Comparison of ENCODE assay signal across 8 cellular contexts in genomic region chr13:33016414-33017409, GRCh38. TPM values are rescaled to one million over a fixed set of nuclear protein-coding genes. Genes with fewer than 3 reads are reported as not detected.
DNase-seq lines count a peak whose midpoint lies in the region; ATAC-seq, FAIRE-seq and TF ChIP-seq lines count a peak whose summit lies in the region.

KL (plus strand) TSS chr13:33016423; CDS start chr13:33016441, 18 bp downstream.

- H3K4me2 ChIP-seq in neural cell (ENCODE audit: low read length) = no peak within 1 kb of the TSS

- peaks cover 5% of the 10 kb centered on the region; the same call in 1 of the 2 replicates for H3K4me1 ChIP-seq in HAP-1

- no peak for TF ChIP-seq POLR2A in GM12891 (IDR thresholded peaks at IDR 0.05; ENCODE audit: low read depth, low read length)

- TF ChIP-seq RAD21 in neural cell (conservative IDR thresholded peaks at IDR 0.05) = peak; percentile 31

- H3K27me3 ChIP-seq in HAP-1 (ENCODE audit: low read depth) (no peaks in the 10 kb centered on the region), WERI-Rb-1 (ENCODE audit: insufficient read depth, low read depth, severe bottlenecking) (peaks cover 27% of the 10 kb centered on the region), neural cell (ENCODE audit: insufficient read depth, low read depth, low read length) (peaks cover 61% of the 10 kb centered on the region)

- no peaks in the 10 kb centered on the region for H3K9me2 ChIP-seq in neural cell (ENCODE audit: insufficient read depth, low read length)

- TF ChIP-seq EP300 in neural cell (conservative IDR thresholded peaks at IDR 0.05; ENCODE audit: poor library complexity, severe bottlenecking) = no peak

- ATAC-seq in HG03097 (IDR thresholded peaks at IDR 0.05; ENCODE audit: low FRiP score, unreplicated experiment) = no peak

- no peaks in the 10 kb centered on the region for H4K20me1 ChIP-seq in neural cell (ENCODE audit: insufficient read depth)

- H3K79me2 ChIP-seq in neural cell (replicated peaks; ENCODE audit: insufficient read depth, low read length) = no peaks in the 10 kb centered on the region

- no peaks in the 10 kb centered on the region for H3F3A ChIP-seq in neural cell (ENCODE audit: insufficient read depth, low read length, poor library complexity, severe bottlenecking)

- peak; percentile 39 for DNase-seq in GM12891 (ENCODE audit: insufficient read length, low spot score)
- DNase-seq in HAP-1 (ENCODE audit: low spot score in 2 of 2) = no peak
- peak; percentile 17 for DNase-seq in WERI-Rb-1
- peak in 1 of 2 donors; percentile 15 for DNase-seq in foreskin fibroblast
- DNase-seq in NCI-H1048 (lab: John Stamatoyannopoulos, UW) = no peak
- DNase-seq in activated effector memory CD4-positive, alpha-beta T cell treated with anti-CD3 and anti-CD28 coated beads, Interleukin-2, amount 50 U/mL, for 16 hours = no peak

- H3K9me3 ChIP-seq in HAP-1 = no peaks in the 10 kb centered on the region
- no peaks in the 10 kb centered on the region for H3K9me3 ChIP-seq in WERI-Rb-1 (ENCODE audit: severe bottlenecking)
- no peaks in the 10 kb centered on the region for H3K9me3 ChIP-seq in neural cell (ENCODE audit: low read length)

- H3K36me3 ChIP-seq in HAP-1 (replicated peaks) = no peaks in the 10 kb centered on the region
- H3K36me3 ChIP-seq in WERI-Rb-1 = no peaks in the 10 kb centered on the region
- no peaks in the 10 kb centered on the region for H3K36me3 ChIP-seq in neural cell (ENCODE audit: insufficient read depth, low read length)

- H3K4me3 ChIP-seq in HAP-1 = peak within 1 kb of the TSS; percentile 18
- H3K4me3 ChIP-seq in WERI-Rb-1 (ENCODE audit: low read depth, low read length) = peak within 1 kb of the TSS; percentile 55
- H3K4me3 ChIP-seq in foreskin fibroblast (ENCODE audit: low read depth in 1 of 2, low read length in 2 of 2) = peak within 1 kb of the TSS; percentile 19 to 26
- peak within 1 kb of the TSS; percentile 62 for H3K4me3 ChIP-seq in neural cell (ENCODE audit: low read length)

- H3K9ac ChIP-seq in neural cell (ENCODE audit: low read length) = no peak within 1 kb of the TSS

- TF ChIP-seq CTCF in WERI-Rb-1 (IDR thresholded peaks at IDR 0.05; ENCODE audit: low read depth, low read length) = no peak
- TF ChIP-seq CTCF in foreskin fibroblast (IDR thresholded peaks at IDR 0.05; ENCODE audit: low read depth, low read length) = peak; percentile 2
- TF ChIP-seq CTCF in neural cell (IDR thresholded peaks at IDR 0.05; ENCODE audit: poor library complexity, severe bottlenecking) = no peak

- H2AFZ ChIP-seq in neural cell (ENCODE audit: low read depth, low read length) = peak within 1 kb of the TSS; percentile 4

- peak; percentile 65 for FAIRE-seq in GM12891 (lab: Jason Lieb, UNC)

- in situ Hi-C loops in HAP-1 (cut with MboI; ENCODE audit: low sequenced_read_pairs) = no loop called here

- H3K27ac ChIP-seq in WERI-Rb-1 (no peak within 1 kb of the TSS), neural cell (ENCODE audit: low read length) (no peak within 1 kb of the TSS)

TF ChIP-seq in GM12891, 5 proteins besides CTCF, POLR2A, EP300 and RAD21:
- TF ChIP-seq POLR2AphosphoS5 (IDR thresholded peaks at IDR 0.05; ENCODE audit: low read depth, low read length) = no peak
- TF ChIP-seq TAF1 (IDR thresholded peaks at IDR 0.05; ENCODE audit: low read depth, low read length) = no peak
- no peak for TF ChIP-seq SPI1 (IDR thresholded peaks at IDR 0.05; ENCODE audit: low read depth, low read length)
- TF ChIP-seq POU2F2 (IDR thresholded peaks at IDR 0.05; ENCODE audit: low read depth, low read length) = no peak
- TF ChIP-seq PAX5 (IDR thresholded peaks at IDR 0.05; ENCODE audit: insufficient read depth, low read length, severe bottlenecking) = no peak

TF ChIP-seq in neural cell, 6 proteins besides CTCF, POLR2A, EP300 and RAD21:
- no peak for TF ChIP-seq TAF1 (IDR thresholded peaks at IDR 0.05; ENCODE audit: low read depth)
- TF ChIP-seq EZH2 (IDR thresholded peaks at IDR 0.05; ENCODE audit: borderline replicate concordance, insufficient read depth, low read length, poor library complexity, severe bottlenecking) = no peak

RNA-seq across cellular contexts. Expression of gene KL, which starts in this region (rescaled TPM):
- polyA plus RNA-seq in GM12891 (2012; ENCODE audit: low read depth, missing spikeins) = 0.56 TPM
- polyA plus RNA-seq in neural cell = 0.09 TPM in 1 of 2 replicates, not detected in the other
- 0.12 TPM in 1 of 2 replicates, not detected in the other for polyA minus RNA-seq in neural cell

Comparison
In these comparisons a context has a peak if more than half of its experiments do, and no peak if none do; other contexts are left out.
1. DNase-seq: peak in GM12891 (single experiment) and WERI-Rb-1 (single experiment); none in HAP-1 (0 of 2), NCI-H1048 (single experiment) and activated effector memory CD4-positive, alpha-beta T cell treated with anti-CD3 and anti-CD28 coated beads, Interleukin-2, amount 50 U/mL, for 16 hours (single experiment).
2. Peak in every context shown above with its lines, with median percentiles within 50 percentile points of each other: H3K4me3 ChIP-seq.